ENCODE assay signal across 1 cellular context in the genomic region with DNA sequence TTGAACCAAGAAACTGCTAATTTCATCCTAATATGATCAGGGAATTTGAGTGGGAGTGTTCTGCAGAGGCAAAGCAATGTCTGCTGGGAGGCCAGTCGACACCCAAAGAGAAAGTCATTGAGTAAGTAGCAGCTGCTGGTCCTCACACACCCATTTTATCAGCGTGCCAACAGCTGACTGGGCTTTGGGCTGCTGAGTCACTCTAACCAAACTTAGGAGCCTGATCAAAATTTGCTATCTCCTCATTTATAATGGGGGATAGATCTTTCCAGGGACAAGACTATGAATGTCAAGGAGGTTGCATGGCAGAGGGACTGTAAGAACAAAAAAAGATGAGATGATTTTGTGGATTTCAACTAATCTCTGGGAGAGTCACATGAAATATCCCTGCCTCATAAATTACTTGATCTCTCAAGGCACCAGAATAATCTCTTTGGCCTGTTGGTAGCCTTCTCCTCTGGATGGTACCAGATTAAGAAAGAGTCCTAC.
A peak's percentile ranks its signal among the peaks of the same experiment; 100 is the strongest.
TF ChIP-seq lines count a peak whose summit lies in the region.

No MANE protein-coding gene starts in this region.

TF ChIP-seq in HCT116, 20 proteins besides CTCF, POLR2A, EP300 and RAD21 (continued from another document):
- TF ChIP-seq EZH2phosphoT487 (IDR thresholded peaks at IDR 0.05; ENCODE audit: borderline replicate concordance) (no peak), EZH2 (IDR thresholded peaks at IDR 0.05) (no peak), ZFX (IDR thresholded peaks at IDR 0.05) (no peak), JUND (IDR thresholded peaks at IDR 0.05) (peak; percentile 66; the same call in 1 of the 2 replicates), SP1 (IDR thresholded peaks at IDR 0.05; ENCODE audit: low read depth) (peak; percentile 45)
- TF ChIP-seq, protein P1, sequence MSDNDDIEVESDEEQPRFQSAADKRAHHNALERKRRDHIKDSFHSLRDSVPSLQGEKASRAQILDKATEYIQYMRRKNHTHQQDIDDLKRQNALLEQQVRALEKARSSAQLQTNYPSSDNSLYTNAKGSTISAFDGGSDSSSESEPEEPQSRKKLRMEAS (IDR thresholded peaks at IDR 0.05), result peak; percentile 60; the same call in 1 of the 2 replicates
